ENCODE assay signal across 27 cellular contexts in the genomic region with DNA sequence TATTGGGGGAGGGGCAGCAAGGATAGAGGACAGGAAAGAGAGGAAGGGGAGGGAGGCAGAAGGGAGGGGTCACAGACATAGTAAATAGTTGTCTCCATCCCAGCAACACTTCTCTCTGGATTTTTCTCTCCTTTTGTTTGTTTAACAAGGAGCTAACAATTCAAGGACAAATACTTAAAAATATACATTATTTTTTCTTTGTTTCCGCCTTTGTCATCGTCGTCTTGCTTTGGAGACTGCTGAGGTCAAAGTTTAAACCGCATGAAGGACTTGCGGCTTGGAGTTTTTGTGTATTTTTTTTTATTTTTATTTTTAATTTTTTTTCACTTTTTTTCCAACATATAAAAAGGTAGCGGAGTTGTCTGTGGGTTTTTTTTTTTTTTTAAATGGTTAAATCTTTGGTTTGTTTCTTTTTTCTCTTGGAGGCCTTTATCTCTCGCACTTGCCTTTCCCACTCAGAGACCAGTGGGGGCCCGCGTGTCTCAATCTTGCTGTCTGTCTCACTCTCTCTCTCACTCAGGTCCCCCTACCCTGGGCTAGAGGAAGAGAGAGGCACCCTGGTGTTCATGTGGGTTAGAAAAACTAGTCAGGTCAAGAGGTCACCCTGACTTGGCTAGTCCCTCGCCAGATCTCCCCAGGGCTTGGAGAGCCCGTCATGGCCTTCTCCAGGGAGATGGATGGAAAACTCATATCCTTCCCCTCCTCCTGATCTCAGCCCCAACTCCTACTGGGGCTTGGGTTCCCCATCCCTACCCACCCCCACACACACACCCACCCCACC. TPM values are rescaled to one million over a fixed set of nuclear protein-coding genes. Genes with fewer than 3 reads are reported as not detected.
DNase-seq lines count a peak whose midpoint lies in the region; ATAC-seq, FAIRE-seq and TF ChIP-seq lines count a peak whose summit lies in the region.
"Had no signal": no experiment of that assay in that cellular context is flagged by ENCODE, and none has a peak within 500 bp of the region (broad histone marks: within the 10 kb centered on the region; RNA-seq: fewer than 3 reads in every experiment).

No MANE protein-coding gene starts in this region.

- POLR2A ChIA-PET in HepG2 (lab: Yijun Ruan, JAX) = interaction anchor here (1.0 kb wide), 1 partner anchor 11 kb away, joined by 4 read pairs; the partner anchor contains the start of gene ZNF574

- peaks cover 40% of the 10 kb centered on the region for H3K4me1 Mint-ChIP-seq in stimulated activated effector memory CD8-positive, alpha-beta T cell treated with anti-CD3 and anti-CD28 coated beads, Interleukin-12 subunit alpha, Interleukin-12 subunit beta, amount 100 ng/mL, for 72 hours

- H3K4me1 ChIP-seq in HepG2 (ENCODE audit: insufficient read depth, low read length) (peaks cover 35% of the 10 kb centered on the region), right lobe of liver (peaks cover 0 to 2% (median 0%) of the 10 kb centered on the region in 4 donors), SJCRH30 (peaks cover 9% of the 10 kb centered on the region), GM23248 (ENCODE audit: insufficient read depth) (peaks cover 17% of the 10 kb centered on the region)

- DNase-seq in HepG2 (ENCODE audit: low spot score) (no peak), right lobe of liver (no peak), NB4 (ENCODE audit: low read depth) (peak; percentile 20), SJCRH30 (no peak), AG08395 (ENCODE audit: low spot score) (no peak), GM23248 (no peak)
- no peak for DNase-seq in stimulated activated effector memory CD8-positive, alpha-beta T cell treated with anti-CD3 and anti-CD28 coated beads, Interleukin-12 subunit alpha, Interleukin-12 subunit beta, amount 100 ng/mL, for 72 hours (ENCODE audit: low spot score in 2 of 2)
- DNase-seq: activated CD4-positive, alpha-beta T cell treated with anti-CD3 and anti-CD28 coated beads, Interleukin-2, amount 50 U/mL, for 1 hour; activated CD8-positive, alpha-beta memory T cell treated with anti-CD3 and anti-CD28 coated beads, Interleukin-2, amount 10 ng/mL, durations not matched to agents 7 days and 5 days; activated naive CD4-positive, alpha-beta T cell treated with anti-CD3 and anti-CD28 coated beads, Interleukin-2, amount 10 ng/mL, durations not matched to agents 7 days and 5 days; BE2C; cortex of kidney; DMS79; effector memory CD8-positive, alpha-beta T cell; foreskin melanocyte; heart right ventricle; Kasumi-1; mesendoderm; NCI-H1694; NCI-H69; nucleus accumbens had no signal

- H3K79me2 ChIP-seq in HepG2 (ENCODE audit: insufficient read depth, low read length) = no peaks in the 10 kb centered on the region
- peaks cover 15% of the 10 kb centered on the region for H3K79me2 ChIP-seq in GM23248 (ENCODE audit: insufficient read depth)

- H2AFZ ChIP-seq in HepG2 (ENCODE audit: low read length) = no peak overlapping the region
- H2AFZ ChIP-seq in GM23248 = no peak overlapping the region

- no peak overlapping the region for H3K4me3 ChIP-seq in HepG2 (replicated peaks in 1 of 3; ENCODE audit: insufficient read depth in 1 of 3, low read depth in 2 of 3, low read length in 3 of 3)
- no peak overlapping the region for H3K4me3 ChIP-seq in right lobe of liver
- H3K4me3 ChIP-seq in NB4 (ENCODE audit: low read depth, low read length) = no peak overlapping the region
- H3K4me3 ChIP-seq in SJCRH30 = no peak overlapping the region
- no peak overlapping the region for H3K4me3 ChIP-seq in GM23248
- H3K4me3 ChIP-seq: A549, esophagus muscularis mucosa, heart right ventricle had no signal

- H3K9ac ChIP-seq in HepG2 (ENCODE audit: insufficient read depth, low read depth, low read length) (no peak overlapping the region), GM23248 (no peak overlapping the region)

- H3K4me3 Mint-ChIP-seq in stimulated activated effector memory CD8-positive, alpha-beta T cell treated with anti-CD3 and anti-CD28 coated beads, Interleukin-12 subunit alpha, Interleukin-12 subunit beta, amount 100 ng/mL, for 72 hours = no peak overlapping the region
- H3K4me3 Mint-ChIP-seq: activated CD8-positive, alpha-beta memory T cell treated with anti-CD3 and anti-CD28 coated beads, Interleukin-2, amount 10 ng/mL, durations not matched to agents 7 days and 5 days; activated naive CD4-positive, alpha-beta T cell treated with anti-CD3 and anti-CD28 coated beads, Interleukin-2, amount 10 ng/mL, durations not matched to agents 7 days and 5 days; effector memory CD8-positive, alpha-beta T cell; type B pancreatic cell; WTC11 had no signal

- H3F3A ChIP-seq in GM23248 (ENCODE audit: insufficient read depth) = peaks cover 21% of the 10 kb centered on the region; the same call in 1 of the 2 replicates

- no peak for TF ChIP-seq EP300 in HepG2 (IDR thresholded peaks at IDR 0.05; ENCODE audit: low read depth in 2 of 2, low read length in 2 of 2)
- no peak for TF ChIP-seq EP300 in HepG2 (CRISPR knock-in tag; IDR thresholded peaks at IDR 0.05; ENCODE audit: borderline replicate concordance)

- H3K36me3 Mint-ChIP-seq in stimulated activated effector memory CD8-positive, alpha-beta T cell treated with anti-CD3 and anti-CD28 coated beads, Interleukin-12 subunit alpha, Interleukin-12 subunit beta, amount 100 ng/mL, for 72 hours = peaks cover 75% of the 10 kb centered on the region
- H3K36me3 Mint-ChIP-seq: activated CD8-positive, alpha-beta memory T cell treated with anti-CD3 and anti-CD28 coated beads, Interleukin-2, amount 10 ng/mL, durations not matched to agents 7 days and 5 days had no signal

- H4K20me1 ChIP-seq in HepG2 (ENCODE audit: insufficient read depth, low read length) = 0 out of 2 replicates have a peak, but pooled peaks cover 2% of the 10 kb centered on the region
- no peaks in the 10 kb centered on the region for H4K20me1 ChIP-seq in GM23248 (ENCODE audit: insufficient read depth)

- CTCF ChIA-PET in HepG2 (lab: Yijun Ruan, JAX; ENCODE audit: low intra/inter-chr PET ratio, low total read pairs) = no interaction called here

- TF ChIP-seq CTCF in HepG2 (CRISPR knock-in tag; IDR thresholded peaks at IDR 0.05) (no peak), right lobe of liver (IDR thresholded peaks at IDR 0.05) (no peak), NB4 (IDR thresholded peaks at IDR 0.05; ENCODE audit: low read depth, low read length) (no peak)

- no peaks in the 10 kb centered on the region for H3K9me3 ChIP-seq in HepG2 (ENCODE audit: low read length)
- H3K9me3 ChIP-seq in right lobe of liver = no peaks in the 10 kb centered on the region
- no peaks in the 10 kb centered on the region for H3K9me3 ChIP-seq in SJCRH30 (replicated peaks)
- H3K9me3 ChIP-seq in GM23248 (ENCODE audit: low read depth) = no peaks in the 10 kb centered on the region
- H3K9me3 ChIP-seq: A549, BE2C, esophagus muscularis mucosa, heart right ventricle had no signal

- in situ Hi-C loops in HepG2 (cut with HindIII; ENCODE audit: extremely low pct_ligation_motif_present, low pct_unique_long_range_greater_than_20kb) (no loop called here), GM23248 (cut with MboI) (no loop called here)

- H3K9me2 ChIP-seq in GM23248 (ENCODE audit: insufficient read depth) = no peaks in the 10 kb centered on the region

- 29% methylated on average over 10 of the region's 11 CpGs for WGBS in HepG2 (ENCODE audit: low lambda C conversion rate)
- 77% methylated on average over 10 of the region's 11 CpGs for WGBS in right lobe of liver (ENCODE audit: insufficient coverage, low coverage, low lambda C conversion rate, missing lambda C conversion rate)
- 83 to 87% methylated on average over 11 of the region's 11 CpGs for WGBS in GM23248 (ENCODE audit: low coverage in 1 of 2, low lambda C conversion rate in 2 of 2, missing lambda C conversion rate in 2 of 2), 2 experiments

- H3K36me3 ChIP-seq in HepG2 (replicated peaks in 1 of 2; ENCODE audit: control insufficient read depth in 1 of 2, insufficient read depth in 2 of 2, low read length in 2 of 2) (no peaks in the 10 kb centered on the region; a peak in 1 of 5 replicates), right lobe of liver (no peaks in the 10 kb centered on the region), SJCRH30 (peaks cover 11% of the 10 kb centered on the region), GM23248 (ENCODE audit: low read depth) (no peaks in the 10 kb centered on the region)

- peaks cover 1 to 23% of the 10 kb centered on the region in 2 experiments; a peak in 3 of 5 replicates for H3K27me3 ChIP-seq in HepG2 (ENCODE audit: control insufficient read depth in 1 of 2, insufficient read depth in 2 of 2, low read length in 2 of 2)
- no peaks in the 10 kb centered on the region for H3K27me3 ChIP-seq in right lobe of liver
- H3K27me3 ChIP-seq in SJCRH30 = peaks cover 8% of the 10 kb centered on the region; the same call in 1 of the 2 replicates
- H3K27me3 ChIP-seq in GM23248 (replicated peaks; ENCODE audit: insufficient read depth) = no peaks in the 10 kb centered on the region
- H3K27me3 ChIP-seq: BE2C, esophagus muscularis mucosa, heart right ventricle had no signal

- H3K4me2 ChIP-seq in HepG2 (ENCODE audit: low read depth, low read length) (no peak overlapping the region), GM23248 (ENCODE audit: unreplicated experiment) (no peak overlapping the region)
- H3K4me2 ChIP-seq: A549 had no signal

- H3K27ac Mint-ChIP-seq in stimulated activated effector memory CD8-positive, alpha-beta T cell treated with anti-CD3 and anti-CD28 coated beads, Interleukin-12 subunit alpha, Interleukin-12 subunit beta, amount 100 ng/mL, for 72 hours = peak overlapping the region; percentile 86
- H3K27ac Mint-ChIP-seq: activated CD8-positive, alpha-beta memory T cell treated with anti-CD3 and anti-CD28 coated beads, Interleukin-2, amount 10 ng/mL, durations not matched to agents 7 days and 5 days; activated naive CD4-positive, alpha-beta T cell treated with anti-CD3 and anti-CD28 coated beads, Interleukin-2, amount 10 ng/mL, durations not matched to agents 7 days and 5 days; type B pancreatic cell; WTC11 had no signal

- BruUV-seq in HepG2 (replicated peaks; lab: Mats Ljungman, UMichigan) = no TSS peak

- ATAC-seq in HepG2 = no peak
- ATAC-seq in right lobe of liver = no peak
- no peak for ATAC-seq in stimulated activated effector memory CD8-positive, alpha-beta T cell treated with anti-CD3 and anti-CD28 coated beads, Interleukin-12 subunit alpha, Interleukin-12 subunit beta, amount 100 ng/mL, for 72 hours
- ATAC-seq: A549; activated CD8-positive, alpha-beta memory T cell treated with anti-CD3 and anti-CD28 coated beads, Interleukin-2, amount 10 ng/mL, durations not matched to agents 7 days and 5 days; effector memory CD8-positive, alpha-beta T cell; Panc1; WTC11 had no signal

- no peak for TF ChIP-seq RAD21 in HepG2 (CRISPR knock-in tag; IDR thresholded peaks at IDR 0.05)

- TF ChIP-seq POLR2A in HepG2 (IDR thresholded peaks at IDR 0.05; ENCODE audit: insufficient read depth in 1 of 2, low read depth in 2 of 2, low read length in 2 of 2) = no peak
- no peak for TF ChIP-seq POLR2A in right lobe of liver (IDR thresholded peaks at IDR 0.05)
- TF ChIP-seq POLR2A in NB4 (IDR thresholded peaks at IDR 0.05; ENCODE audit: extremely low read depth, insufficient read length) = no peak

- H3K27ac ChIP-seq in HepG2 (ENCODE audit: extremely low read length, insufficient read depth, low read length) (no peak overlapping the region), right lobe of liver (no peak overlapping the region), SJCRH30 (no peak overlapping the region), GM23248 (no peak overlapping the region)

- FAIRE-seq in HepG2 (lab: Jason Lieb, UNC) (no peak), endometrium (lab: Jason Lieb, UNC) (peak; percentile 73)

- no peaks in the 10 kb centered on the region for H3K9me3 Mint-ChIP-seq in stimulated activated effector memory CD8-positive, alpha-beta T cell treated with anti-CD3 and anti-CD28 coated beads, Interleukin-12 subunit alpha, Interleukin-12 subunit beta, amount 100 ng/mL, for 72 hours
- H3K9me3 Mint-ChIP-seq: activated naive CD4-positive, alpha-beta T cell treated with anti-CD3 and anti-CD28 coated beads, Interleukin-2, amount 10 ng/mL, durations not matched to agents 7 days and 5 days; effector memory CD8-positive, alpha-beta T cell; type B pancreatic cell; WTC11 had no signal

- intact Hi-C loops in HepG2 (cut with micrococcal nuclease; ENCODE audit: unreplicated experiment) = no loop called here
- intact Hi-C loops in right lobe of liver (cut with DNase I) = no loop called here

RNA-seq across cellular contexts. Expression of gene ZNF574, which starts 11.0 kb away (rescaled TPM):
- 7.9 and 8.2 TPM in 2 replicates for total RNA-seq in HepG2 (2016; rRNA removed; fragmentation: Illumina TruSeq; extraction: Trizol)
- total RNA-seq in HepG2 (2016; cell fraction: cytosol; rRNA removed; fragmentation: Illumina TruSeq; extraction: Trizol; ENCODE audit: low read depth) = 2.3 and 2.4 TPM in 2 replicates
- 7.7 and 8.2 TPM in 2 replicates for total RNA-seq in HepG2 (2016; cell fraction: insoluble cytoplasmic fraction; rRNA removed; fragmentation: Illumina TruSeq; extraction: Trizol)
- 5.2 and 5.9 TPM in 2 replicates for total RNA-seq in HepG2 (2016; cell fraction: membrane; rRNA removed; fragmentation: Illumina TruSeq; extraction: Trizol)
- total RNA-seq in HepG2 (2016; cell fraction: nucleus; rRNA removed; fragmentation: Illumina TruSeq; extraction: Trizol) = 4.3 and 4.9 TPM in 2 replicates
- polyA plus RNA-seq in HepG2 (2011; rRNA removed) = 7.7 and 9.5 TPM in 2 replicates
- polyA plus RNA-seq in HepG2 (2011; cell fraction: cytosol; rRNA removed) = 6.7 and 9.5 TPM in 2 replicates
- 9.5 and 11.0 TPM in 2 replicates for polyA plus RNA-seq in HepG2 (2011; cell fraction: nucleus; rRNA removed)
- polyA plus RNA-seq in HepG2 (2012) = 4.3 and 4.4 TPM in 2 replicates
- 0.51 and 0.69 TPM in 2 replicates for polyA plus RNA-seq in HepG2 (2016; cell fraction: cytosol; fragmentation: Illumina TruSeq; extraction: Trizol; ENCODE audit: low read depth)
- polyA plus RNA-seq in HepG2 (2016; cell fraction: insoluble cytoplasmic fraction; fragmentation: Illumina TruSeq; extraction: Trizol; ENCODE audit: low read depth) = 6.5 and 7.9 TPM in 2 replicates
- polyA plus RNA-seq in HepG2 (2016; cell fraction: membrane; fragmentation: Illumina TruSeq; extraction: Trizol; ENCODE audit: low read depth) = 1.4 TPM in 2 replicates
- 6.0 and 6.3 TPM in 2 replicates for polyA plus RNA-seq in HepG2 (2016; cell fraction: nucleus; fragmentation: Illumina TruSeq; extraction: Trizol; ENCODE audit: insufficient read depth, low read depth)
- 24.3 and 39.3 TPM in 2 replicates for polyA minus RNA-seq in HepG2 (2011; rRNA and poly(A)+ RNA removed; ENCODE audit: low replicate concordance)
- 12.1 and 12.4 TPM in 2 replicates for polyA minus RNA-seq in HepG2 (2011; cell fraction: cytosol; rRNA and poly(A)+ RNA removed)
- polyA minus RNA-seq in HepG2 (2011; cell fraction: nucleus; rRNA and poly(A)+ RNA removed) = 5.8 and 6.5 TPM in 2 replicates
- 1 to 10 TPM; 4.3 to 5.8 (median 4.7) TPM for total RNA-seq in right lobe of liver
- 31.1 and 31.5 TPM in 2 replicates for total RNA-seq in SJCRH30 (2014; rRNA removed; shearing (Covaris generic))
- 16.1 and 19.5 TPM in 2 replicates for total RNA-seq in GM23248 (2014; rRNA removed; shearing (Covaris generic))
- polyA plus RNA-seq in GM23248 (2016; fragmentation: Nextera tagmentation; extraction: Ambion mirVana) = 14.8 and 16.6 TPM in 2 replicates

RNA-seq across cellular contexts. Expression of gene GRIK5, which starts 17.0 kb away (rescaled TPM):
- total RNA-seq in HepG2 (2016; rRNA removed; fragmentation: Illumina TruSeq; extraction: Trizol) (not detected in 2 replicates), right lobe of liver (under 1 TPM in 4 of 6 experiments, not detected in 2; 0.15 to 0.42 (median 0.17) TPM)
- total RNA-seq in HepG2 (2016; cell fraction: cytosol; rRNA removed; fragmentation: Illumina TruSeq; extraction: Trizol; ENCODE audit: low read depth) = not detected in 2 replicates
- not detected in 2 replicates for total RNA-seq in HepG2 (2016; cell fraction: insoluble cytoplasmic fraction; rRNA removed; fragmentation: Illumina TruSeq; extraction: Trizol)
- not detected in 2 replicates for total RNA-seq in HepG2 (2016; cell fraction: membrane; rRNA removed; fragmentation: Illumina TruSeq; extraction: Trizol)
- total RNA-seq in HepG2 (2016; cell fraction: nucleus; rRNA removed; fragmentation: Illumina TruSeq; extraction: Trizol) = not detected in 2 replicates
- polyA plus RNA-seq in HepG2 (2011; rRNA removed) (0.05 TPM in 1 of 2 replicates, not detected in the other), GM23248 (2016; fragmentation: Nextera tagmentation; extraction: Ambion mirVana) (not detected in 2 replicates)
- 0.03 TPM in 1 of 2 replicates, not detected in the other for polyA plus RNA-seq in HepG2 (2011; cell fraction: cytosol; rRNA removed)
- polyA plus RNA-seq in HepG2 (2011; cell fraction: nucleus; rRNA removed) = 0.10 and 0.14 TPM in 2 replicates
- not detected in 2 replicates for polyA plus RNA-seq in HepG2 (2012)
- polyA plus RNA-seq in HepG2 (2016; cell fraction: cytosol; fragmentation: Illumina TruSeq; extraction: Trizol; ENCODE audit: low read depth) = not detected in 2 replicates
- polyA plus RNA-seq in HepG2 (2016; cell fraction: insoluble cytoplasmic fraction; fragmentation: Illumina TruSeq; extraction: Trizol; ENCODE audit: low read depth) = not detected in 2 replicates
- not detected in 2 replicates for polyA plus RNA-seq in HepG2 (2016; cell fraction: membrane; fragmentation: Illumina TruSeq; extraction: Trizol; ENCODE audit: low read depth)
- polyA plus RNA-seq in HepG2 (2016; cell fraction: nucleus; fragmentation: Illumina TruSeq; extraction: Trizol; ENCODE audit: insufficient read depth, low read depth) = not detected in 2 replicates
- 0.08 and 0.12 TPM in 2 replicates for polyA minus RNA-seq in HepG2 (2011; rRNA and poly(A)+ RNA removed; ENCODE audit: low replicate concordance)
- polyA minus RNA-seq in HepG2 (2011; cell fraction: cytosol; rRNA and poly(A)+ RNA removed) = not detected in 2 replicates
- not detected in 2 replicates for polyA minus RNA-seq in HepG2 (2011; cell fraction: nucleus; rRNA and poly(A)+ RNA removed)
- 10.3 and 10.5 TPM in 2 replicates for total RNA-seq in SJCRH30 (2014; rRNA removed; shearing (Covaris generic))
- not detected in 2 replicates for total RNA-seq in GM23248 (2014; rRNA removed; shearing (Covaris generic))

RNA-seq across cellular contexts. Expression of gene POU2F2, which starts 45.3 kb away (rescaled TPM):
- 0.03 and 0.09 TPM in 2 replicates for total RNA-seq in HepG2 (2016; rRNA removed; fragmentation: Illumina TruSeq; extraction: Trizol)
- total RNA-seq in HepG2 (2016; cell fraction: cytosol; rRNA removed; fragmentation: Illumina TruSeq; extraction: Trizol; ENCODE audit: low read depth) = not detected in 2 replicates
- total RNA-seq in HepG2 (2016; cell fraction: insoluble cytoplasmic fraction; rRNA removed; fragmentation: Illumina TruSeq; extraction: Trizol) = 0.10 and 0.28 TPM in 2 replicates
- total RNA-seq in HepG2 (2016; cell fraction: membrane; rRNA removed; fragmentation: Illumina TruSeq; extraction: Trizol) = 0.06 TPM in 1 of 2 replicates, not detected in the other
- 0.22 TPM in 1 of 2 replicates, not detected in the other for total RNA-seq in HepG2 (2016; cell fraction: nucleus; rRNA removed; fragmentation: Illumina TruSeq; extraction: Trizol)
- polyA plus RNA-seq in HepG2 (2011; rRNA removed) = 0.17 and 0.25 TPM in 2 replicates
- polyA plus RNA-seq in HepG2 (2011; cell fraction: cytosol; rRNA removed) = 0.09 and 0.19 TPM in 2 replicates
- 1.3 TPM in 2 replicates for polyA plus RNA-seq in HepG2 (2011; cell fraction: nucleus; rRNA removed)
- 0.19 and 0.59 TPM in 2 replicates for polyA plus RNA-seq in HepG2 (2012)
- not detected in 2 replicates for polyA plus RNA-seq in HepG2 (2016; cell fraction: cytosol; fragmentation: Illumina TruSeq; extraction: Trizol; ENCODE audit: low read depth)
- polyA plus RNA-seq in HepG2 (2016; cell fraction: insoluble cytoplasmic fraction; fragmentation: Illumina TruSeq; extraction: Trizol; ENCODE audit: low read depth) = 0.19 and 0.27 TPM in 2 replicates
- polyA plus RNA-seq in HepG2 (2016; cell fraction: membrane; fragmentation: Illumina TruSeq; extraction: Trizol; ENCODE audit: low read depth) = not detected in 2 replicates
- polyA plus RNA-seq in HepG2 (2016; cell fraction: nucleus; fragmentation: Illumina TruSeq; extraction: Trizol; ENCODE audit: insufficient read depth, low read depth) = 0.47 and 1.5 TPM in 2 replicates
- polyA minus RNA-seq in HepG2 (2011; rRNA and poly(A)+ RNA removed; ENCODE audit: low replicate concordance) = 0.14 and 0.24 TPM in 2 replicates
- polyA minus RNA-seq in HepG2 (2011; cell fraction: cytosol; rRNA and poly(A)+ RNA removed) = not detected in 2 replicates
- 0.64 and 0.87 TPM in 2 replicates for polyA minus RNA-seq in HepG2 (2011; cell fraction: nucleus; rRNA and poly(A)+ RNA removed)
- total RNA-seq in right lobe of liver = 1 to 10 TPM in 3 of 6 experiments, under 1 TPM in 3; 0.18 to 3.0 (median 1.00) TPM
- 0.10 and 0.16 TPM in 2 replicates for total RNA-seq in SJCRH30 (2014; rRNA removed; shearing (Covaris generic))
- total RNA-seq in GM23248 (2014; rRNA removed; shearing (Covaris generic)) = 0.38 and 1.5 TPM in 2 replicates
- polyA plus RNA-seq in GM23248 (2016; fragmentation: Nextera tagmentation; extraction: Ambion mirVana) = 3.0 and 4.6 TPM in 2 replicates
